8 cellular contexts compared by ENCODE assay signal in the genomic region with DNA sequence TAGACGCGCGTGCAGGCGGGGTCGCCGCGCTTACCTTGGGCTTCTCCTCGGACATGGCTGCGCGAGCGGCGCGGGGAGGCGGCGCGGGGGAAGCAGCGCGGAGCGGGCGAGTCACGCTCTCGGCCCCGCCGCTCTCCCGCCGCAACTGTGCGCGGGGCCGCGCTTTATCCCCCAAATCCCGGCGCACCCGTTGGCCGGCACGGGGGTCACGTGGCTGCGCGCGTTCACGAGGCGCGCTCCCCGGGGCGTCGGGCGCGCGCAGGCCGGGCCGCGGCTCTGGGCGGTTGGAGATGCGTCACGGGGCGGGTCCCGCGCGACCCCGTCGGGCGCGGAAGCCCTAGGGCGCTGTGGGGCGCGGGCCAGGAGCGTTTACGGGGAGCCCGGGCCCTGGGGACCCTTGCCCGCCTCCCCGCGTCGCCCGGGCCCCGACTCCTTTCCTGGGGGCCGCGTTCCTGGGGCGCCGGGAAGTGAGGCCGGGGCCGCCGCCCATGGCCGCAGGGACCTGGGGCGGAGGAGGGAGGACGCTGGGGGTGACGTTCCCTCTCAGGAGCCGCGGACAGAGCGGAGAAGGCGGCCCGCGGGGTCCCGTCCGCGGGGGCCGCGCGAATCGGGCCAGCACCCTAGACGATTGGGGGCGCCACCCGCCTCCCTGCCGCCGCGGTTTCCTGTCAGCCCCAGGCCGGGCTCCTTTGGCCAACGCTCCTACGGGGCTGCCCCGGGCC. TPM values are rescaled to one million over a fixed set of nuclear protein-coding genes. Genes with fewer than 3 reads are reported as not detected.
DNase-seq lines count a peak whose midpoint lies in the region; ATAC-seq and TF ChIP-seq lines count a peak whose summit lies in the region.

A gene (minus strand): TSS at position 149 of the 722 bp plus-strand sequence. CDS start 94 bp downstream, at position 55.

- H3K36me3 ChIP-seq in ectodermal cell (ENCODE audit: control insufficient read depth, insufficient read depth, low read length) (no peaks in the 10 kb centered on the region), lower lobe of right lung (peaks cover 8% of the 10 kb centered on the region)

- peaks cover 3% of the 10 kb centered on the region for H3K36me3 Mint-ChIP-seq in activated CD8-positive, alpha-beta T cell treated with anti-CD3 and anti-CD28 coated beads for 36 hours (ENCODE audit: low read depth)

- H3K9me3 ChIP-seq in ectodermal cell (ENCODE audit: control insufficient read depth, low read length) (peaks cover 2% of the 10 kb centered on the region), lower lobe of right lung (peaks cover 18% of the 10 kb centered on the region)

- H3K27ac ChIP-seq in ectodermal cell (ENCODE audit: insufficient read depth, low read depth, low read length, poor library complexity, severe bottlenecking) (peak within 1 kb of the TSS; percentile 50), lower lobe of right lung (peak within 1 kb of the TSS; percentile 94)

- POLR2A ChIA-PET in AG04449 (lab: Yijun Ruan, JAX), result interaction anchor here (0.9 to 1.0 kb wide), 3 partner anchors 12 to 122 kb away, joined by 3 to 4 read pairs (median 3); a partner anchor contains a TSS
- POLR2A ChIA-PET in activated CD8-positive, alpha-beta T cell treated with anti-CD3 and anti-CD28 coated beads for 36 hours (lab: Charles Lee), result interaction anchor here (0.7 to 2.2 kb wide), 3 partner anchors 11 to 34 kb away, joined by 3 to 6 read pairs (median 3); no protein-coding TSS in a partner anchor

- WGBS in ectodermal cell, 2 experiments, result 3% methylated on average over 108 of the region's 108 CpGs

- intact Hi-C loops in activated CD8-positive, alpha-beta T cell treated with anti-CD3 and anti-CD28 coated beads for 36 hours (cut with micrococcal nuclease), result no loop called here
- intact Hi-C loops in lower lobe of right lung (cut with DNase I), result no loop called here

- ATAC-seq in GM18517 (IDR thresholded peaks at IDR 0.05; ENCODE audit: unreplicated experiment) (peak; percentile 65), HG03039 (IDR thresholded peaks at IDR 0.05; ENCODE audit: unreplicated experiment) (peak; percentile 54), lower lobe of right lung (peak; percentile 86 to 87)
- peak; percentile 67 for ATAC-seq in activated CD8-positive, alpha-beta T cell treated with anti-CD3 and anti-CD28 coated beads for 36 hours

- peaks cover 16% of the 10 kb centered on the region for H3K4me1 Mint-ChIP-seq in activated CD8-positive, alpha-beta T cell treated with anti-CD3 and anti-CD28 coated beads for 36 hours (ENCODE audit: low read depth)

- H3K27ac Mint-ChIP-seq in activated CD8-positive, alpha-beta T cell treated with anti-CD3 and anti-CD28 coated beads for 36 hours, result no peak within 1 kb of the TSS

- DNase-seq in AG04449 (ENCODE audit: low read depth, low spot score) (no peak), NCI-H510A (lab: John Stamatoyannopoulos, UW) (peak; percentile 51), lower lobe of right lung (peak; percentile 87)
- peak; percentile 82 for DNase-seq in activated CD8-positive, alpha-beta T cell treated with anti-CD3 and anti-CD28 coated beads for 36 hours
- peak; percentile 75 to 76 for DNase-seq in stimulated activated CD4-positive, alpha-beta T cell treated with anti-CD3 and anti-CD28 coated beads, Interleukin-4, amount 100 ng/mL, for 48 hours (ENCODE audit: low read depth in 2 of 2)

- H3K27me3 Mint-ChIP-seq in activated CD8-positive, alpha-beta T cell treated with anti-CD3 and anti-CD28 coated beads for 36 hours, result no peaks in the 10 kb centered on the region

- H3K4me3 ChIP-seq in AG04449 (ENCODE audit: low read depth, low read length), result peak within 1 kb of the TSS; percentile 71
- peak within 1 kb of the TSS; percentile 75 for H3K4me3 ChIP-seq in ectodermal cell (ENCODE audit: insufficient read depth, low read depth, low read length)
- H3K4me3 ChIP-seq in lower lobe of right lung, result peak within 1 kb of the TSS; percentile 68

- CTCF ChIA-PET in AG04449 (lab: Yijun Ruan, JAX), result interaction anchor here (0.6 to 0.9 kb wide), 2 partner anchors 10 to 25 kb away, joined by 3 to 4 read pairs; no protein-coding TSS in a partner anchor
- CTCF ChIA-PET in activated CD8-positive, alpha-beta T cell treated with anti-CD3 and anti-CD28 coated beads for 36 hours (lab: Charles Lee), result interaction anchor here (1.5 to 3.4 kb wide), 2 partner anchors 11 to 25 kb away, joined by 4 to 8 read pairs; no protein-coding TSS in a partner anchor

- TF ChIP-seq CTCF in AG04449 (IDR thresholded peaks at IDR 0.05; ENCODE audit: insufficient read depth, low read length, missing control alignments), result no peak
- no peak for TF ChIP-seq CTCF in activated CD8-positive, alpha-beta T cell treated with anti-CD3 and anti-CD28 coated beads for 36 hours (IDR thresholded peaks at IDR 0.05)
- TF ChIP-seq CTCF in lower lobe of right lung (IDR thresholded peaks at IDR 0.05), result peak; percentile 4

- no peaks in the 10 kb centered on the region for H3K27me3 ChIP-seq in ectodermal cell (ENCODE audit: control insufficient read depth, insufficient read depth, low read length, poor library complexity, severe bottlenecking)
- H3K27me3 ChIP-seq in lower lobe of right lung (ENCODE audit: low read depth), result no peaks in the 10 kb centered on the region

- peaks cover 12% of the 10 kb centered on the region for H3K9me3 Mint-ChIP-seq in activated CD8-positive, alpha-beta T cell treated with anti-CD3 and anti-CD28 coated beads for 36 hours

- H3K4me1 ChIP-seq in ectodermal cell (ENCODE audit: control insufficient read depth, insufficient read depth, low read length), result no peaks in the 10 kb centered on the region
- peaks cover 38% of the 10 kb centered on the region for H3K4me1 ChIP-seq in lower lobe of right lung

- H3K4me3 Mint-ChIP-seq in activated CD8-positive, alpha-beta T cell treated with anti-CD3 and anti-CD28 coated beads for 36 hours, result peak within 1 kb of the TSS; percentile 74

RNA-seq across cellular contexts. Expression of the gene that starts here (rescaled TPM):
- total RNA-seq in activated CD8-positive, alpha-beta T cell treated with anti-CD3 and anti-CD28 coated beads for 36 hours, result 10 to 100 TPM; 69.8 to 72.9 TPM
- polyA plus RNA-seq in ectodermal cell (2013, experiment 1 of 4), result 147 TPM
- polyA plus RNA-seq in ectodermal cell (2013, experiment 2 of 4), result 151 TPM
- polyA plus RNA-seq in ectodermal cell (2013, experiment 3 of 4), result 127 TPM
- polyA plus RNA-seq in ectodermal cell (2013, experiment 4 of 4), result 151 TPM
- total RNA-seq in lower lobe of right lung, result 88.2 TPM
